ENCODE assay signal across 24 cellular contexts in the genomic region with DNA sequence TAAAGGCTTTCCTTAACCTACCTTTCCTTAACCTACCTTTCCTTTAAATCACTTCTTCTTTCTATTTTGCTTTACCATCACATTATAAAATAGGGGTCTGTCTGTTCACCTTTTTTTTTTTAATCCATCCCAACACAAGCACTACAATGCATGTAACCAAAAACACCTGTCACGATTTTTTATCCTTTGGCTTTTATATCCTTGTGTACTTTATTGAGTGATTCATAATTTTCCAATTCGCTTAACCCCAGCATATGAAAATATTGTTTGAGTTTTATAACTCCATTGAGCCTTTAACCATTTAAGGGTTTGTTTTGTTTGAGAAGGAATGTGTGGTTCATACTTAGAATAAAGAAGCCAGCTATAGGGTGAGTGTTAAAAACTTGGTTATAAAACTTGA.
"Had no signal": no experiment of that assay in that cellular context is flagged by ENCODE, and none has a peak within 500 bp of the region (broad histone marks: within the 10 kb centered on the region; RNA-seq: fewer than 3 reads in every experiment).

No MANE protein-coding gene starts in this region.

- ATAC-seq: activated CD8-positive, alpha-beta memory T cell treated with anti-CD3 and anti-CD28 coated beads, Interleukin-2, amount 10 ng/mL, durations not matched to agents 7 days and 5 days; body of pancreas; Panc1; Right ventricle myocardium inferior; SK-N-SH treated with all-trans-retinoic acid at 6 μM for 48 hours had no signal

- H3K4me3 ChIP-seq: body of pancreas had no signal

- H3K27ac ChIP-seq: body of pancreas had no signal

- H3K4me1 ChIP-seq: body of pancreas had no signal

- H3K27me3 ChIP-seq: body of pancreas had no signal

- H3K9me3 ChIP-seq: body of pancreas had no signal

- DNase-seq: activated CD4-positive, alpha-beta T cell treated with anti-CD3 and anti-CD28 coated beads for 1 hour; activated CD4-positive, alpha-beta T cell treated with anti-CD3 and anti-CD28 coated beads, Interleukin-2, amount 10 ng/mL, durations not matched to agents 24 days and 14 days; activated CD4-positive, alpha-beta T cell treated with anti-CD3 and anti-CD28 coated beads, Interleukin-2, amount 50 U/mL, for 48 hours; activated CD8-positive, alpha-beta memory T cell treated with anti-CD3 and anti-CD28 coated beads, Interleukin-2, amount 10 ng/mL, durations not matched to agents 7 days and 5 days; activated effector memory CD4-positive, alpha-beta T cell treated with Interleukin-2 at 50 U/mL for 16 hours; activated naive CD4-positive, alpha-beta T cell; activated T-cell treated with anti-CD3 and anti-CD28 coated beads, Interleukin-2, amount 50 U/mL, for 24 hours; aorta; body of pancreas; central memory CD4-positive, alpha-beta T cell; MM.1S; NCI-H1436 treated with DMSO at 0.1 percent for 48 hours; NCI-H187; NCI-H2081 treated with DMSO at 0.1 percent for 48 hours; NCI-H2171; NCI-H2227 treated with DMSO at 0.1 percent for 48 hours; NCI-H446 treated with DMSO at 0.1 percent for 48 hours; NCI-H524 treated with DMSO at 0.1 percent for 48 hours; NCI-H774; RPMI8226; SW 1271 had no signal
